Comparison of ENCODE assay signal across 23 cellular contexts in genomic region chr12:70043490-70044138, GRCh38.
DNase-seq lines count a peak whose midpoint lies in the region; ATAC-seq and TF ChIP-seq lines count a peak whose summit lies in the region.
"Had no signal": no experiment of that assay in that cellular context is flagged by ENCODE, and none has a peak within 500 bp of the region (broad histone marks: within the 10 kb centered on the region; RNA-seq: fewer than 3 reads in every experiment).

No MANE protein-coding gene starts in this region.

- H2AFZ ChIP-seq in HCT116 (ENCODE audit: low read depth, low read length, poor library complexity, severe bottlenecking) = no peak overlapping the region
- H2AFZ ChIP-seq: neural progenitor cell had no signal

- H3K27me3 ChIP-seq in HCT116 (ENCODE audit: insufficient read depth, low read length) = no peaks in the 10 kb centered on the region
- H3K27me3 ChIP-seq: neural progenitor cell, SJCRH30, spleen had no signal

- no peaks in the 10 kb centered on the region for H4K20me1 ChIP-seq in HCT116 (ENCODE audit: insufficient read depth)

- ATAC-seq in HCT116 (peak; percentile 34; the same call in 1 of the 2 replicates), left colon (peak; percentile 89)
- ATAC-seq: stimulated activated naive CD8-positive, alpha-beta T cell treated with anti-CD3 and anti-CD28 coated beads, Interleukin-15, amount 100 ng/mL, for 72 hours had no signal

- no peak overlapping the region for H3K9ac ChIP-seq in HCT116 (ENCODE audit: low read length)
- H3K9ac ChIP-seq: KMS-11, neural progenitor cell had no signal

- no peaks in the 10 kb centered on the region for H3K9me2 ChIP-seq in HCT116 (ENCODE audit: insufficient read depth)

- no peaks in the 10 kb centered on the region for H3K36me3 ChIP-seq in HCT116 (ENCODE audit: control insufficient read depth in 1 of 2, insufficient read depth in 2 of 2, low read length in 2 of 2)
- H3K36me3 ChIP-seq: neural progenitor cell, prostate gland, SJCRH30, spleen had no signal

- BruUV-seq in HCT116 (replicated peaks; lab: Mats Ljungman, UMichigan) = no TSS peak

- H3K4me3 ChIP-seq in HCT116 (replicated peaks in 1 of 2; ENCODE audit: low read depth in 1 of 2, low read length in 2 of 2) = no peak overlapping the region
- H3K4me3 ChIP-seq: neural progenitor cell, prostate gland, SJCRH30, spleen had no signal

- intact Hi-C loops in HCT116 (cut with micrococcal nuclease) (no loop called here), left colon (cut with DNase I, micrococcal nuclease) (no loop called here)

- no peak for DNase-seq in HCT116 (ENCODE audit: low read depth, low spot score)
- peak; percentile 35 to 72 for DNase-seq in NCI-H446 (lab: John Stamatoyannopoulos, UW)
- DNase-seq in cerebellar cortex (ENCODE audit: low spot score) = peak; percentile 51
- DNase-seq in left colon = peak; percentile 48 to 60
- DNase-seq in NCI-H1930 (lab: John Stamatoyannopoulos, UW) = no peak
- no peak for DNase-seq in NCI-H2081 treated with DMSO at 0.1 percent for 48 hours (lab: John Stamatoyannopoulos, UW)
- DNase-seq in activated effector memory CD4-positive, alpha-beta T cell treated with Interleukin-2 at 50 U/mL for 16 hours = no peak
- DNase-seq in GOT3 (lab: John Stamatoyannopoulos, UW) = no peak
- DNase-seq: activated naive CD4-positive, alpha-beta T cell; activated T-cell treated with anti-CD3 and anti-CD28 coated beads for 4 hours; amniotic stem cell; CD4-positive, alpha-beta T cell; cerebellar nuclear complex; DMS53; effector CD8-positive, alpha-beta T cell; NCI-H526; SJCRH30; spleen; stimulated activated CD4-positive, alpha-beta T cell treated with anti-CD3 and anti-CD28 coated beads, Interleukin-4, amount 100 ng/mL, for 4 hours; stimulated activated naive CD8-positive, alpha-beta T cell treated with anti-CD3 and anti-CD28 coated beads, Interleukin-15, amount 100 ng/mL, for 72 hours had no signal

- peaks cover 0 to 30% of the 10 kb centered on the region in 2 experiments; a peak in 2 of 4 replicates for H3K4me1 ChIP-seq in HCT116 (ENCODE audit: control insufficient read depth in 1 of 2, insufficient read depth in 2 of 2, low read length in 2 of 2)
- H3K4me1 ChIP-seq: neural progenitor cell, prostate gland, SJCRH30, spleen had no signal

- no peak for TF ChIP-seq CTCF in HCT116 (IDR thresholded peaks at IDR 0.05 in 2 of 3, conservative IDR thresholded peaks at IDR 0.05 in 1 of 3; ENCODE audit: borderline replicate concordance in 1 of 3, insufficient read depth in 1 of 3, low read depth in 2 of 3, low read length in 2 of 3)

- CTCF ChIA-PET in HCT116 (lab: Charles Lee) = no interaction called here

- TF ChIP-seq RAD21 in HCT116 (IDR thresholded peaks at IDR 0.05; ENCODE audit: low read depth) = no peak

- no peaks in the 10 kb centered on the region for H3K9me3 ChIP-seq in HCT116 (ENCODE audit: control insufficient read depth in 1 of 2, insufficient read depth in 1 of 2, low read depth in 1 of 2, low read length in 2 of 2)
- H3K9me3 ChIP-seq: prostate gland, SJCRH30, spleen had no signal

- no peak overlapping the region for H3K27ac ChIP-seq in HCT116 (ENCODE audit: low read depth, low read length)
- H3K27ac ChIP-seq: KMS-11, neural progenitor cell, prostate gland, SJCRH30, spleen had no signal

- RAD21 ChIA-PET in HCT116 (lab: Charles Lee; ENCODE audit: low non-redundant PET in 1 of 2, low total read pairs in 2 of 2, uncharacterized antibody in 2 of 2, unreplicated experiment in 2 of 2) = no interaction called here

- H3K4me2 ChIP-seq in HCT116 (ENCODE audit: low read length) = peak overlapping the region; percentile 7; the same call in 1 of the 2 replicates
- H3K4me2 ChIP-seq: KMS-11, neural progenitor cell had no signal

- H3K79me2 ChIP-seq in HCT116 (ENCODE audit: insufficient read depth, low read length) = no peaks in the 10 kb centered on the region

- POLR2A ChIA-PET in HCT116 (lab: Charles Lee) = no interaction called here

- TF ChIP-seq POLR2A in HCT116 (IDR thresholded peaks at IDR 0.05; ENCODE audit: borderline replicate concordance, extremely low read depth, insufficient read depth, insufficient read length) = no peak

TF ChIP-seq in HCT116, 20 proteins besides CTCF, POLR2A, EP300 and RAD21:
- TF ChIP-seq MAX (IDR thresholded peaks at IDR 0.05) (no peak), REST (IDR thresholded peaks at IDR 0.05; ENCODE audit: low read depth) (no peak), EZH2phosphoT487 (IDR thresholded peaks at IDR 0.05; ENCODE audit: borderline replicate concordance) (no peak), EZH2 (IDR thresholded peaks at IDR 0.05) (no peak), JUND (IDR thresholded peaks at IDR 0.05) (no peak), FOSL1 (IDR thresholded peaks at IDR 0.05; ENCODE audit: low read depth) (no peak), CBX3 (IDR thresholded peaks at IDR 0.05; ENCODE audit: low read depth) (no peak), SIN3A (IDR thresholded peaks at IDR 0.05; ENCODE audit: low read depth) (no peak), CEBPB (IDR thresholded peaks at IDR 0.05; ENCODE audit: low read depth) (no peak), EGR1 (IDR thresholded peaks at IDR 0.05; ENCODE audit: low read depth) (no peak), ZFX (IDR thresholded peaks at IDR 0.05) (no peak), ZNF274 (IDR thresholded peaks at IDR 0.05; ENCODE audit: low read depth, low read length) (no peak), ATF3 (IDR thresholded peaks at IDR 0.05) (no peak), SP1 (IDR thresholded peaks at IDR 0.05; ENCODE audit: low read depth) (no peak)
- TF ChIP-seq, protein P1, sequence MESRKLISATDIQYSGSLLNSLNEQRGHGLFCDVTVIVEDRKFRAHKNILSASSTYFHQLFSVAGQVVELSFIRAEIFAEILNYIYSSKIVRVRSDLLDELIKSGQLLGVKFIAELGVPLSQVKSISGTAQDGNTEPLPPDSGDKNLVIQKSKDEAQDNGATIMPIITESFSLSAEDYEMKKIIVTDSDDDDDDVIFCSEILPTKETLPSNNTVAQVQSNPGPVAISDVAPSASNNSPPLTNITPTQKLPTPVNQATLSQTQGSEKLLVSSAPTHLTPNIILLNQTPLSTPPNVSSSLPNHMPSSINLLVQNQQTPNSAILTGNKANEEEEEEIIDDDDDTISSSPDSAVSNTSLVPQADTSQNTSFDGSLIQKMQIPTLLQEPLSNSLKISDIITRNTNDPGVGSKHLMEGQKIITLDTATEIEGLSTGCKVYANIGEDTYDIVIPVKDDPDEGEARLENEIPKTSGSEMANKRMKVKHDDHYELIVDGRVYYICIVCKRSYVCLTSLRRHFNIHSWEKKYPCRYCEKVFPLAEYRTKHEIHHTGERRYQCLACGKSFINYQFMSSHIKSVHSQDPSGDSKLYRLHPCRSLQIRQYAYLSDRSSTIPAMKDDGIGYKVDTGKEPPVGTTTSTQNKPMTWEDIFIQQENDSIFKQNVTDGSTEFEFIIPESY (IDR thresholded peaks at IDR 0.05; ENCODE audit: extremely low read depth, insufficient replicate concordance, low read length) = no peak

Comparison
In these comparisons a context has a peak if more than half of its experiments do, and no peak if none do; other contexts are left out.
1. DNase-seq: peak in NCI-H446 (2 of 2), cerebellar cortex (single experiment) and left colon (2 of 2); none in HCT116 (single experiment), NCI-H1930 (0 of 2), NCI-H2081 treated with DMSO at 0.1 percent for 48 hours (single experiment), activated effector memory CD4-positive, alpha-beta T cell treated with Interleukin-2 at 50 U/mL for 16 hours (single experiment) and GOT3 (single experiment).